Comparison of ENCODE assay signal across 1 cellular context in the genomic region with DNA sequence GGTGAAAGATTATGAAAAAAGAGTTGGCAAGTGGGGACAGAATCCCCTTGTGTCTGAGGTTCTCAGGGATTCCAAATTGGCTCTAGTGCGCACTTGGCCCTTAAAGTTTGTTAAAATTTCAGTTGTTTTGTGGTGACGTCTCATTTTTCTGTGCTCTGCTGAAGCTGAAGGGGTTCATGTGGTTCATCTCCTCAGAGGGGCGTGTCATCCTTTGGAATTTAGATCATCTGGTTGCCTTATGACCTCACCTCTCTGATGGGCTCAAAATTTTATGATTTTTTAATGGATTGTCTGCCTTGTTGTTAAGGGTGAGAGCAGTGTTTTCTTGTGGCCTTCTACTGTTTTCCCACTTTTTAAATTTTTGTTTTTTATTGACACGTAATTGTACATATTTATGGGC.
TF ChIP-seq lines count a peak whose summit lies in the region.

No MANE protein-coding gene starts in this region.

TF ChIP-seq in HEK293, 187 proteins besides CTCF, POLR2A, EP300 and RAD21 (continued from another document):
- no peak for TF ChIP-seq ZNF138 (tag by site-specific recombination; IDR thresholded peaks at IDR 0.05; ENCODE audit: borderline replicate concordance)
- no peak for TF ChIP-seq OSR2 (tag by site-specific recombination; IDR thresholded peaks at IDR 0.05)
- TF ChIP-seq ZNF175 (tag by site-specific recombination; IDR thresholded peaks at IDR 0.05), result no peak
- TF ChIP-seq, protein P1, sequence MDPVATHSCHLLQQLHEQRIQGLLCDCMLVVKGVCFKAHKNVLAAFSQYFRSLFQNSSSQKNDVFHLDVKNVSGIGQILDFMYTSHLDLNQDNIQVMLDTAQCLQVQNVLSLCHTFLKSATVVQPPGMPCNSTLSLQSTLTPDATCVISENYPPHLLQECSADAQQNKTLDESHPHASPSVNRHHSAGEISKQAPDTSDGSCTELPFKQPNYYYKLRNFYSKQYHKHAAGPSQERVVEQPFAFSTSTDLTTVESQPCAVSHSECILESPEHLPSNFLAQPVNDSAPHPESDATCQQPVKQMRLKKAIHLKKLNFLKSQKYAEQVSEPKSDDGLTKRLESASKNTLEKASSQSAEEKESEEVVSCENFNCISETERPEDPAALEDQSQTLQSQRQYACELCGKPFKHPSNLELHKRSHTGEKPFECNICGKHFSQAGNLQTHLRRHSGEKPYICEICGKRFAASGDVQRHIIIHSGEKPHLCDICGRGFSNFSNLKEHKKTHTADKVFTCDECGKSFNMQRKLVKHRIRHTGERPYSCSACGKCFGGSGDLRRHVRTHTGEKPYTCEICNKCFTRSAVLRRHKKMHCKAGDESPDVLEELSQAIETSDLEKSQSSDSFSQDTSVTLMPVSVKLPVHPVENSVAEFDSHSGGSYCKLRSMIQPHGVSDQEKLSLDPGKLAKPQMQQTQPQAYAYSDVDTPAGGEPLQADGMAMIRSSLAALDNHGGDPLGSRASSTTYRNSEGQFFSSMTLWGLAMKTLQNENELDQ (tag by site-specific recombination; IDR thresholded peaks at IDR 0.05; ENCODE audit: low read depth), result no peak
- no peak for TF ChIP-seq YY2 (tag by site-specific recombination; IDR thresholded peaks at IDR 0.05)
- TF ChIP-seq ZNF184 (tag by site-specific recombination; IDR thresholded peaks at IDR 0.05), result 0 out of 2 replicates have a peak, but pooled peaks have one; percentile 28
- TF ChIP-seq ZNF629 (tag by site-specific recombination; IDR thresholded peaks at IDR 0.05), result peak; percentile 80
- no peak for TF ChIP-seq ZNF560 (tag by site-specific recombination; IDR thresholded peaks at IDR 0.05; ENCODE audit: borderline replicate concordance)
- TF ChIP-seq ZNF473 (tag by site-specific recombination; IDR thresholded peaks at IDR 0.05), result no peak
- TF ChIP-seq, protein P2, sequence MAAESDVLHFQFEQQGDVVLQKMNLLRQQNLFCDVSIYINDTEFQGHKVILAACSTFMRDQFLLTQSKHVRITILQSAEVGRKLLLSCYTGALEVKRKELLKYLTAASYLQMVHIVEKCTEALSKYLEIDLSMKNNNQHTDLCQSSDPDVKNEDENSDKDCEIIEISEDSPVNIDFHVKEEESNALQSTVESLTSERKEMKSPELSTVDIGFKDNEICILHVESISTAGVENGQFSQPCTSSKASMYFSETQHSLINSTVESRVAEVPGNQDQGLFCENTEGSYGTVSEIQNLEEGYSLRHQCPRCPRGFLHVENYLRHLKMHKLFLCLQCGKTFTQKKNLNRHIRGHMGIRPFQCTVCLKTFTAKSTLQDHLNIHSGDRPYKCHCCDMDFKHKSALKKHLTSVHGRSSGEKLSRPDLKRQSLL (tag by site-specific recombination; IDR thresholded peaks at IDR 0.05), result no peak
- TF ChIP-seq KLF9 (tag by site-specific recombination; IDR thresholded peaks at IDR 0.05; ENCODE audit: low read depth), result peak; percentile 46; the same call in 1 of the 2 replicates
- TF ChIP-seq ZNF701 (tag by site-specific recombination; IDR thresholded peaks at IDR 0.05), result no peak
- TF ChIP-seq, protein P3, sequence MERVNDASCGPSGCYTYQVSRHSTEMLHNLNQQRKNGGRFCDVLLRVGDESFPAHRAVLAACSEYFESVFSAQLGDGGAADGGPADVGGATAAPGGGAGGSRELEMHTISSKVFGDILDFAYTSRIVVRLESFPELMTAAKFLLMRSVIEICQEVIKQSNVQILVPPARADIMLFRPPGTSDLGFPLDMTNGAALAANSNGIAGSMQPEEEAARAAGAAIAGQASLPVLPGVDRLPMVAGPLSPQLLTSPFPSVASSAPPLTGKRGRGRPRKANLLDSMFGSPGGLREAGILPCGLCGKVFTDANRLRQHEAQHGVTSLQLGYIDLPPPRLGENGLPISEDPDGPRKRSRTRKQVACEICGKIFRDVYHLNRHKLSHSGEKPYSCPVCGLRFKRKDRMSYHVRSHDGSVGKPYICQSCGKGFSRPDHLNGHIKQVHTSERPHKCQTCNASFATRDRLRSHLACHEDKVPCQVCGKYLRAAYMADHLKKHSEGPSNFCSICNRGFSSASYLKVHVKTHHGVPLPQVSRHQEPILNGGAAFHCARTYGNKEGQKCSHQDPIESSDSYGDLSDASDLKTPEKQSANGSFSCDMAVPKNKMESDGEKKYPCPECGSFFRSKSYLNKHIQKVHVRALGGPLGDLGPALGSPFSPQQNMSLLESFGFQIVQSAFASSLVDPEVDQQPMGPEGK (tag by site-specific recombination; IDR thresholded peaks at IDR 0.05), result no peak
- TF ChIP-seq ZBTB17 (tag by site-specific recombination; IDR thresholded peaks at IDR 0.05), result 0 out of 2 replicates have a peak, but pooled peaks have one; percentile 13
- no peak for TF ChIP-seq ZNF19 (tag by site-specific recombination; IDR thresholded peaks at IDR 0.05; ENCODE audit: low read depth)
- peak; percentile 32; the same call in 1 of the 2 replicates for TF ChIP-seq ZBTB21 (tag by site-specific recombination; IDR thresholded peaks at IDR 0.05)
- TF ChIP-seq ZNF837 (tag by site-specific recombination; IDR thresholded peaks at IDR 0.05), result no peak
- TF ChIP-seq KLF10 (tag by site-specific recombination; IDR thresholded peaks at IDR 0.05), result peak; percentile 88
- 0 out of 2 replicates have a peak, but pooled peaks have one; percentile 42 for TF ChIP-seq ZNF366 (tag by site-specific recombination; conservative IDR thresholded peaks at IDR 0.05)
- no peak for TF ChIP-seq ZBTB20 (tag by site-specific recombination; IDR thresholded peaks at IDR 0.05)
- TF ChIP-seq, protein P4, sequence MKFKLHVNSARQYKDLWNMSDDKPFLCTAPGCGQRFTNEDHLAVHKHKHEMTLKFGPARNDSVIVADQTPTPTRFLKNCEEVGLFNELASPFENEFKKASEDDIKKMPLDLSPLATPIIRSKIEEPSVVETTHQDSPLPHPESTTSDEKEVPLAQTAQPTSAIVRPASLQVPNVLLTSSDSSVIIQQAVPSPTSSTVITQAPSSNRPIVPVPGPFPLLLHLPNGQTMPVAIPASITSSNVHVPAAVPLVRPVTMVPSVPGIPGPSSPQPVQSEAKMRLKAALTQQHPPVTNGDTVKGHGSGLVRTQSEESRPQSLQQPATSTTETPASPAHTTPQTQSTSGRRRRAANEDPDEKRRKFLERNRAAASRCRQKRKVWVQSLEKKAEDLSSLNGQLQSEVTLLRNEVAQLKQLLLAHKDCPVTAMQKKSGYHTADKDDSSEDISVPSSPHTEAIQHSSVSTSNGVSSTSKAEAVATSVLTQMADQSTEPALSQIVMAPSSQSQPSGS (tag by site-specific recombination; IDR thresholded peaks at IDR 0.05; ENCODE audit: low read depth), result peak; percentile 70; the same call in 1 of the 2 replicates
- TF ChIP-seq ZNF37A (tag by site-specific recombination; IDR thresholded peaks at IDR 0.05), result no peak
- TF ChIP-seq, protein P5, sequence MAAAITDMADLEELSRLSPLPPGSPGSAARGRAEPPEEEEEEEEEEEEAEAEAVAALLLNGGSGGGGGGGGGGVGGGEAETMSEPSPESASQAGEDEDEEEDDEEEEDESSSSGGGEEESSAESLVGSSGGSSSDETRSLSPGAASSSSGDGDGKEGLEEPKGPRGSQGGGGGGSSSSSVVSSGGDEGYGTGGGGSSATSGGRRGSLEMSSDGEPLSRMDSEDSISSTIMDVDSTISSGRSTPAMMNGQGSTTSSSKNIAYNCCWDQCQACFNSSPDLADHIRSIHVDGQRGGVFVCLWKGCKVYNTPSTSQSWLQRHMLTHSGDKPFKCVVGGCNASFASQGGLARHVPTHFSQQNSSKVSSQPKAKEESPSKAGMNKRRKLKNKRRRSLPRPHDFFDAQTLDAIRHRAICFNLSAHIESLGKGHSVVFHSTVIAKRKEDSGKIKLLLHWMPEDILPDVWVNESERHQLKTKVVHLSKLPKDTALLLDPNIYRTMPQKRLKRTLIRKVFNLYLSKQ (tag by site-specific recombination; IDR thresholded peaks at IDR 0.05; ENCODE audit: borderline replicate concordance), result no peak
- no peak for TF ChIP-seq GLIS1 (tag by site-specific recombination; IDR thresholded peaks at IDR 0.05)
- no peak for TF ChIP-seq ZNF266 (tag by site-specific recombination; IDR thresholded peaks at IDR 0.05; ENCODE audit: low read depth)
- TF ChIP-seq ZNF514 (tag by site-specific recombination; IDR thresholded peaks at IDR 0.05), result no peak
- TF ChIP-seq, protein P6, sequence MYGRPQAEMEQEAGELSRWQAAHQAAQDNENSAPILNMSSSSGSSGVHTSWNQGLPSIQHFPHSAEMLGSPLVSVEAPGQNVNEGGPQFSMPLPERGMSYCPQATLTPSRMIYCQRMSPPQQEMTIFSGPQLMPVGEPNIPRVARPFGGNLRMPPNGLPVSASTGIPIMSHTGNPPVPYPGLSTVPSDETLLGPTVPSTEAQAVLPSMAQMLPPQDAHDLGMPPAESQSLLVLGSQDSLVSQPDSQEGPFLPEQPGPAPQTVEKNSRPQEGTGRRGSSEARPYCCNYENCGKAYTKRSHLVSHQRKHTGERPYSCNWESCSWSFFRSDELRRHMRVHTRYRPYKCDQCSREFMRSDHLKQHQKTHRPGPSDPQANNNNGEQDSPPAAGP (tag by site-specific recombination; IDR thresholded peaks at IDR 0.05), result no peak
